21 cellular contexts compared by ENCODE assay signal in the genomic region with DNA sequence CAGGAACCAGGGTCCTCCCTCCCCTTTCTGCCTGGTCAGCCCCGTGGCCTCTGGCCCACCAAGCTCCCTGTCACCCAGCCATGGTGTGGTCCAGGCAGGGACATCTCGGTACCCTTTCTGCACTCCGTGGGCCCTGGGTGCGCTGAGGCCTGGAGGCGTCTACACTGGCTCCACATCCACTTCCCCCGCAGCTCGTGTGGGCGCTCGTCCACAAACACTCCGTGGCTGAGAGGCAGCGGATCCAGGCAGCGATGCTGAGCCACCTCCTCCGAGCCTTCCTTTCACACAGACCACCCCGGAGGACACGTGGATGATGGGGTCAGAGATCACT. TPM values are rescaled to one million over a fixed set of nuclear protein-coding genes. Genes with fewer than 3 reads are reported as not detected.
DNase-seq lines count a peak whose midpoint lies in the region; FAIRE-seq and TF ChIP-seq lines count a peak whose summit lies in the region.
"Had no signal": no experiment of that assay in that cellular context is flagged by ENCODE, and none has a peak within 500 bp of the region (broad histone marks: within the 10 kb centered on the region; RNA-seq: fewer than 3 reads in every experiment).

No MANE protein-coding gene starts in this region.

- no peaks in the 10 kb centered on the region for H3K4me1 Mint-ChIP-seq in H9
- H3K4me1 Mint-ChIP-seq: CD14-positive monocyte had no signal

- no peaks in the 10 kb centered on the region for H3K9me3 ChIP-seq in H9 (ENCODE audit: control insufficient read depth, low read depth, low read length)
- H3K9me3 ChIP-seq in osteoblast (ENCODE audit: low read depth, low read length), result no peaks in the 10 kb centered on the region
- H3K9me3 ChIP-seq in small intestine (ENCODE audit: control insufficient read depth, low read depth), result no peaks in the 10 kb centered on the region
- H3K9me3 ChIP-seq: BLaER1 had no signal

- H3K36me3 ChIP-seq in osteoblast (ENCODE audit: insufficient read depth, low read length) (peaks cover 17% of the 10 kb centered on the region), small intestine (ENCODE audit: control insufficient read depth in 2 of 2, insufficient read depth in 2 of 2, low read length in 2 of 2) (peaks cover 8 to 9% of the 10 kb centered on the region in 2 donors)

- no peak overlapping the region for H2AK5ac ChIP-seq in H9 (ENCODE audit: insufficient read length, low read length)

- H2BK120ac ChIP-seq in H9 (ENCODE audit: low read depth, low read length, poor library complexity, severe bottlenecking), result no peak overlapping the region

- WGBS in H9 (ENCODE audit: extremely low coverage, insufficient read length, low lambda C conversion rate), result no CpG with 5 or more reads among the region's 15 CpGs
- WGBS in small intestine, 3 donors, result 92 to 93% (median 93%) methylated on average over 15 of the region's 15 CpGs

- DNase-seq in GM12891 (ENCODE audit: insufficient read length, low spot score), result peak; percentile 15
- peak; percentile 18 for DNase-seq in H9
- peak; percentile 86 for DNase-seq in osteoblast (ENCODE audit: insufficient read length, low spot score, missing footprints)
- no peak for DNase-seq in small intestine
- DNase-seq in NK-92 (lab: John Stamatoyannopoulos, UW; ENCODE audit: unreplicated experiment), result no peak
- no peak for DNase-seq in stimulated activated CD4-positive, alpha-beta T cell treated with anti-CD3 and anti-CD28 coated beads, Interleukin-2, amount 100 ng/mL, for 24 hours
- DNase-seq: 8988T; Calu3; CD8-positive, alpha-beta T cell; DMS79 treated with DMSO at 0.1 percent for 48 hours; GM23248; HFFc6; IMR-90 had no signal

- H3K4ac ChIP-seq in H9 (ENCODE audit: low read depth, low read length), result no peak overlapping the region

- no peak overlapping the region for H3T11ph ChIP-seq in H9 (ENCODE audit: low read length)

- H3K79me2 ChIP-seq in H9 (ENCODE audit: insufficient read depth, low read length) (no peaks in the 10 kb centered on the region), osteoblast (ENCODE audit: insufficient read depth, low read length) (peaks cover 2% of the 10 kb centered on the region)

- H3K18ac ChIP-seq in H9 (ENCODE audit: insufficient read length, low read depth, low read length), result no peak overlapping the region

- no peak overlapping the region for H3K56ac ChIP-seq in H9 (ENCODE audit: insufficient read length, low read depth, low read length)

- no peak overlapping the region for H3K23ac ChIP-seq in H9 (ENCODE audit: insufficient read length, low read depth, low read length)

- no peak overlapping the region for H3K4me2 ChIP-seq in H9 (ENCODE audit: insufficient read depth, insufficient read length, low read length)
- H3K4me2 ChIP-seq in osteoblast (ENCODE audit: insufficient read depth, low read length), result no peak overlapping the region
- H3K4me2 ChIP-seq: BLaER1 had no signal

- H2BK5ac ChIP-seq in H9 (ENCODE audit: insufficient read length, low read length), result no peak overlapping the region

- peaks cover 7 to 31% (median 31%) of the 10 kb centered on the region in 3 experiments for H3K36me3 Mint-ChIP-seq in H9 (ENCODE audit: insufficient read depth in 1 of 3, low read depth in 3 of 3)

- H3K27ac ChIP-seq in H9 (ENCODE audit: insufficient read length, low read depth, low read length), result no peak overlapping the region
- H3K27ac ChIP-seq in cingulate gyrus (ENCODE audit: low read depth, low read length), result peak overlapping the region; percentile 29
- no peak overlapping the region for H3K27ac ChIP-seq in osteoblast (ENCODE audit: low read depth, low read length)
- H3K27ac ChIP-seq in small intestine (ENCODE audit: low read depth in 1 of 2, low read length in 1 of 2), result no peak overlapping the region
- H3K27ac ChIP-seq: BLaER1, GM23248 had no signal

- no peak overlapping the region for H4K8ac ChIP-seq in H9 (replicated peaks; ENCODE audit: insufficient read length, low read depth, low read length)

- H3K9me3 Mint-ChIP-seq in H9, result no peaks in the 10 kb centered on the region
- H3K9me3 Mint-ChIP-seq: CD14-positive monocyte; CD8-positive, alpha-beta T cell; HFFc6 had no signal

- no peak overlapping the region for H4K91ac ChIP-seq in H9 (ENCODE audit: insufficient read length, low read depth, low read length)

- H3K4me3 Mint-ChIP-seq in H9, result no peak overlapping the region
- H3K4me3 Mint-ChIP-seq: CD14-positive monocyte; CD8-positive, alpha-beta T cell; HFFc6 had no signal

- H4K20me1 ChIP-seq in H9 (ENCODE audit: control insufficient read depth, insufficient read depth, insufficient read length), result no peaks in the 10 kb centered on the region
- H4K20me1 ChIP-seq in osteoblast (ENCODE audit: insufficient read depth, low read length), result peaks cover 7% of the 10 kb centered on the region

- H3K79me1 ChIP-seq in H9 (ENCODE audit: insufficient read depth, low read depth, low read length, poor library complexity, severe bottlenecking), result no peaks in the 10 kb centered on the region

- H2AFZ ChIP-seq in H9 (ENCODE audit: low read length), result no peak overlapping the region
- no peak overlapping the region for H2AFZ ChIP-seq in osteoblast (ENCODE audit: low read length)
- H2AFZ ChIP-seq: GM23248 had no signal

- H2BK20ac ChIP-seq in H9 (ENCODE audit: low read depth, low read length, poor library complexity, severe bottlenecking), result no peak overlapping the region

- no peaks in the 10 kb centered on the region for H3K4me1 ChIP-seq in H9 (ENCODE audit: insufficient read depth, low read length)
- H3K4me1 ChIP-seq in osteoblast (ENCODE audit: insufficient read depth, low read length), result no peaks in the 10 kb centered on the region
- no peaks in the 10 kb centered on the region for H3K4me1 ChIP-seq in small intestine (ENCODE audit: control insufficient read depth in 2 of 2, insufficient read depth in 1 of 2, low read depth in 1 of 2, low read length in 1 of 2)
- H3K4me1 ChIP-seq: BLaER1 had no signal

- H2BK12ac ChIP-seq in H9 (ENCODE audit: insufficient read length, low read depth, low read length), result no peak overlapping the region

- H4K5ac ChIP-seq in H9 (ENCODE audit: insufficient read length, low read depth, low read length), result no peak overlapping the region

- H3K23me2 ChIP-seq in H9 (ENCODE audit: insufficient read length, low read depth, low read length, poor library complexity, severe bottlenecking), result no peaks in the 10 kb centered on the region

- no peak overlapping the region for H2BK15ac ChIP-seq in H9 (ENCODE audit: low read depth, low read length)

- no peak overlapping the region for H3K14ac ChIP-seq in H9 (ENCODE audit: insufficient read depth, low read length)

- H3K27me3 Mint-ChIP-seq in H9 (ENCODE audit: low read depth), result no peaks in the 10 kb centered on the region; the same call in 1 of the 2 replicates

- no peak for TF ChIP-seq POLR2A in GM12891 (IDR thresholded peaks at IDR 0.05; ENCODE audit: low read depth, low read length)

- no peak overlapping the region for H3K27ac Mint-ChIP-seq in H9
- H3K27ac Mint-ChIP-seq: CD8-positive, alpha-beta T cell; HFFc6 had no signal

- no peak overlapping the region for H3K4me3 ChIP-seq in osteoblast (ENCODE audit: insufficient read depth, low read length)
- no peak overlapping the region for H3K4me3 ChIP-seq in small intestine (ENCODE audit: low read depth in 1 of 2, low read length in 2 of 2)
- H3K4me3 ChIP-seq: BLaER1, GM12878, GM23248 had no signal

- no peaks in the 10 kb centered on the region for H3K27me3 ChIP-seq in H9 (ENCODE audit: insufficient read depth, low read length)
- H3K27me3 ChIP-seq in osteoblast (ENCODE audit: insufficient read depth, low read length), result no peaks in the 10 kb centered on the region
- no peaks in the 10 kb centered on the region for H3K27me3 ChIP-seq in small intestine (ENCODE audit: control insufficient read depth in 2 of 2, insufficient read depth in 2 of 2, low read length in 2 of 2)
- H3K27me3 ChIP-seq: BLaER1 had no signal

- TF ChIP-seq CTCF in H9 (conservative IDR thresholded peaks at IDR 0.05) (no peak), osteoblast (IDR thresholded peaks at IDR 0.05; ENCODE audit: extremely low read depth, low read depth, low read length) (no peak)

- no peak overlapping the region for H3K9ac ChIP-seq in H9 (ENCODE audit: extremely low read depth, insufficient read length, low read length)
- H3K9ac ChIP-seq: BLaER1, GM23248 had no signal

- FAIRE-seq in GM12891 (lab: Jason Lieb, UNC), result no peak
- no peak for FAIRE-seq in small intestine (lab: Jason Lieb, UNC)
- FAIRE-seq: GM12878, GM19239, HTR-8/SVneo had no signal

TF ChIP-seq in GM12891, 5 proteins besides CTCF, POLR2A, EP300 and RAD21:
- no peak for TF ChIP-seq POLR2AphosphoS5 (IDR thresholded peaks at IDR 0.05; ENCODE audit: low read depth, low read length)
- no peak for TF ChIP-seq POU2F2 (IDR thresholded peaks at IDR 0.05; ENCODE audit: low read depth, low read length)

RNA-seq across cellular contexts. Expression of a gene that starts 16.1 kb away (rescaled TPM):
- 81.8 TPM for polyA plus RNA-seq in GM12891 (2012; ENCODE audit: low read depth, missing spikeins)
- 60.0 and 67.0 TPM in 2 replicates for total RNA-seq in H9 (2021)
- total RNA-seq in osteoblast, result 441 and 506 TPM in 2 replicates
- polyA plus RNA-seq in small intestine, result 100 to 1,000 TPM in 2 of 3 donors, 10 to 100 TPM in 1; 81.9 to 120 (median 119) TPM

RNA-seq across cellular contexts. Expression of a gene that starts 40.8 kb away (rescaled TPM):
- 7.6 TPM for polyA plus RNA-seq in GM12891 (2012; ENCODE audit: low read depth, missing spikeins)
- total RNA-seq in H9 (2021), result 53.4 and 55.3 TPM in 2 replicates
- total RNA-seq in osteoblast, result 33.0 and 36.2 TPM in 2 replicates
- 10 to 100 TPM in 2 of 3 donors, 1 to 10 TPM in 1; 9.5 to 20.3 (median 10.5) TPM for polyA plus RNA-seq in small intestine

RNA-seq across cellular contexts. Expression of a gene that starts 44.5 kb away (rescaled TPM):
- polyA plus RNA-seq in GM12891 (2012; ENCODE audit: low read depth, missing spikeins), result 19.9 TPM
- total RNA-seq in H9 (2021), result 61.8 and 66.0 TPM in 2 replicates
- 28.6 and 35.7 TPM in 2 replicates for total RNA-seq in osteoblast
- 100 to 1,000 TPM in 2 of 3 donors, 10 to 100 TPM in 1; 57.0 to 142 (median 128) TPM for polyA plus RNA-seq in small intestine

RNA-seq across cellular contexts. Expression of a gene that starts 46.4 kb away (rescaled TPM):
- polyA plus RNA-seq in GM12891 (2012; ENCODE audit: low read depth, missing spikeins), result 0.49 TPM
- 3.1 and 3.4 TPM in 2 replicates for total RNA-seq in H9 (2021)
- 0.88 and 1.1 TPM in 2 replicates for total RNA-seq in osteoblast
- 1 to 10 TPM in 1 of 3 donors, under 1 TPM in 2; 0.54 to 1.2 (median 0.89) TPM for polyA plus RNA-seq in small intestine

RNA-seq across cellular contexts. Expression of a gene that starts 49.1 kb away (rescaled TPM):
- polyA plus RNA-seq in GM12891 (2012; ENCODE audit: low read depth, missing spikeins), result 30.5 TPM
- total RNA-seq in H9 (2021) (12.3 and 13.1 TPM in 2 replicates), osteoblast (under 0.01 TPM in 1 of 2 replicates, not detected in the other)
- 100 to 1,000 TPM in 2 of 3 donors, 10 to 100 TPM in 1; 84.7 to 363 (median 279) TPM for polyA plus RNA-seq in small intestine
- total RNA-seq: A673, GM23248, H4, HFFc6, IMR-90 had no signal
- polyA plus RNA-seq: GM23248, IMR-90 had no signal

Comparison
In these comparisons a context has a peak if more than half of its experiments do, and no peak if none do; other contexts are left out.
1. DNase-seq: peak in GM12891 (single experiment), H9 (single experiment) and osteoblast (single experiment); none in small intestine (single experiment), NK-92 (single experiment) and stimulated activated CD4-positive, alpha-beta T cell treated with anti-CD3 and anti-CD28 coated beads, Interleukin-2, amount 100 ng/mL, for 24 hours (0 of 2).